In genomic region chr16:84312783-84313382, GRCh38 we compare ENCODE assay signal across 14 cellular contexts. TPM values are rescaled to one million over a fixed set of nuclear protein-coding genes. Genes with fewer than 3 reads are reported as not detected.
A peak's percentile ranks its signal among the peaks of the same experiment; 100 is the strongest.
DNase-seq lines count a peak whose midpoint lies in the region; ATAC-seq and TF ChIP-seq lines count a peak whose summit lies in the region.
"Had no signal": no experiment of that assay in that cellular context is flagged by ENCODE, and none has a peak within 500 bp of the region (broad histone marks: within the 10 kb centered on the region; RNA-seq: fewer than 3 reads in every experiment).

No MANE protein-coding gene starts in this region.

- DNase-seq in DMS53 (lab: John Stamatoyannopoulos, UW) = peak; percentile 85
- DNase-seq in NCI-H2107 treated with DMSO at 0.1 percent for 48 hours (lab: John Stamatoyannopoulos, UW; ENCODE audit: unreplicated experiment) = peak; percentile 79
- DNase-seq in ecto neural progenitor cell (ENCODE audit: low spot score) = peak; percentile 67
- no peak for DNase-seq in foreskin keratinocyte
- no peak for DNase-seq in Kasumi-1 (lab: John Stamatoyannopoulos, UW)
- DNase-seq: CD4-positive, alpha-beta T cell; left ventricle myocardium inferior; OCI-M1 had no signal

- H3K4me3 ChIP-seq in mucosa of stomach (ENCODE audit: low read length) = no peak overlapping the region
- H3K4me3 ChIP-seq: left ventricle myocardium inferior had no signal

- no peak overlapping the region for H3K27ac ChIP-seq in foreskin keratinocyte
- H3K27ac ChIP-seq: KMS-11, left ventricle myocardium inferior had no signal

- ATAC-seq in GM21515 (IDR thresholded peaks at IDR 0.05; ENCODE audit: unreplicated experiment) (no peak), foreskin keratinocyte (no peak), HG03442 (IDR thresholded peaks at IDR 0.05; ENCODE audit: unreplicated experiment) (no peak)

- no peaks in the 10 kb centered on the region for H3K9me3 ChIP-seq in mucosa of stomach (ENCODE audit: control insufficient read depth, low read length)

- peaks cover 5% of the 10 kb centered on the region for H3K4me1 ChIP-seq in mucosa of stomach (ENCODE audit: control insufficient read depth, insufficient read depth, low read length)
- H3K4me1 ChIP-seq in foreskin keratinocyte = no peaks in the 10 kb centered on the region

- peak overlapping the region; percentile 4 for H3K9ac ChIP-seq in mucosa of stomach (ENCODE audit: low read length)
- H3K9ac ChIP-seq: KMS-11 had no signal

- H3K27me3 ChIP-seq in mucosa of stomach (ENCODE audit: control insufficient read depth, insufficient read depth, low read length) (peaks cover 4% of the 10 kb centered on the region), foreskin keratinocyte (peaks cover 35% of the 10 kb centered on the region)

- H3K36me3 ChIP-seq in mucosa of stomach (ENCODE audit: control insufficient read depth, insufficient read depth, low read length) = no peaks in the 10 kb centered on the region
- H3K36me3 ChIP-seq: left ventricle myocardium inferior had no signal

- no peak for TF ChIP-seq CTCF in foreskin keratinocyte (conservative IDR thresholded peaks at IDR 0.05)

RNA-seq across cellular contexts. Expression of gene WFDC1, which starts 18.2 kb away (rescaled TPM):
- not detected in 2 replicates for total RNA-seq in foreskin keratinocyte
- polyA plus RNA-seq in foreskin keratinocyte = not detected in 2 replicates
- total RNA-seq: CD4-positive, alpha-beta T cell; epithelial cell of proximal tubule had no signal

RNA-seq across cellular contexts. Expression of gene ATP2C2, which starts 55.5 kb away (rescaled TPM):
- 0.17 and 0.25 TPM in 2 replicates for total RNA-seq in foreskin keratinocyte
- 0.10 TPM in 2 replicates for polyA plus RNA-seq in foreskin keratinocyte
- total RNA-seq: CD4-positive, alpha-beta T cell; left ventricle myocardium inferior; renal cortical epithelial cell had no signal

Comparison
In these comparisons a context has a peak if more than half of its experiments do, and no peak if none do; other contexts are left out.
1. DNase-seq: peak in DMS53 (single experiment), NCI-H2107 treated with DMSO at 0.1 percent for 48 hours (single experiment) and ecto neural progenitor cell (single experiment); none in foreskin keratinocyte (0 of 2) and Kasumi-1 (0 of 2).